Comparison of ENCODE assay signal across 11 cellular contexts in genomic region chr9:99762470-99762869, GRCh38. TPM values are rescaled to one million over a fixed set of nuclear protein-coding genes. Genes with fewer than 3 reads are reported as not detected.
A peak's percentile ranks its signal among the peaks of the same experiment; 100 is the strongest.
DNase-seq lines count a peak whose midpoint lies in the region; ATAC-seq lines count a peak whose summit lies in the region.
"Had no signal": no experiment of that assay in that cellular context is flagged by ENCODE, and none has a peak within 500 bp of the region (broad histone marks: within the 10 kb centered on the region; RNA-seq: fewer than 3 reads in every experiment).

No MANE protein-coding gene starts in this region.

- DNase-seq in activated T-cell treated with anti-CD3 and anti-CD28 coated beads, Interleukin-2, amount 50 U/mL, for 72 hours: no peak
- DNase-seq in activated T-cell treated with anti-CD3 and anti-CD28 coated beads for 4 hours: no peak
- DNase-seq in stimulated activated naive CD8-positive, alpha-beta T cell treated with anti-CD3 and anti-CD28 coated beads, Interleukin-15, Interleukin-2, amounts not matched to agents 100 U/mL and 50 U/mL, for 24 hours: no peak
- DNase-seq in DMS114 treated with DMSO at 0.1 percent for 48 hours (lab: John Stamatoyannopoulos, UW; ENCODE audit: unreplicated experiment): no peak
- DNase-seq in HUDEP-2 (lab: John Stamatoyannopoulos, UW; ENCODE audit: unreplicated experiment in 76 of 76): no peak
- no peak for DNase-seq in activated CD4-positive, CD25-positive, alpha-beta regulatory T cell treated with anti-CD3 and anti-CD28 coated beads, Interleukin-2, amount 50 U/mL, for 72 hours
- DNase-seq: aorta, NCI-H2107 had no signal

- peak; percentile 40 to 53 for ATAC-seq in activated T-cell treated with anti-CD3 and anti-CD28 coated beads, Interleukin-2, amount 50 U/mL, for 72 hours (replicated peaks in 1 of 2)
- peak; percentile 97 for ATAC-seq in HG02610 (IDR thresholded peaks at IDR 0.05; ENCODE audit: unreplicated experiment)
- peak; percentile 97 for ATAC-seq in HG03565 (IDR thresholded peaks at IDR 0.05; ENCODE audit: unreplicated experiment)
- peak; percentile 72 for ATAC-seq in stimulated activated naive CD8-positive, alpha-beta T cell treated with anti-CD3 and anti-CD28 coated beads, Interleukin-15, Interleukin-2, amounts not matched to agents 100 U/mL and 50 U/mL, for 24 hours

- H3K27ac Mint-ChIP-seq in activated T-cell treated with anti-CD3 and anti-CD28 coated beads, Interleukin-2, amount 50 U/mL, for 72 hours: no peak overlapping the region
- H3K27ac Mint-ChIP-seq: mesothelial cell of epicardium had no signal

- H3K36me3 Mint-ChIP-seq in activated T-cell treated with anti-CD3 and anti-CD28 coated beads, Interleukin-2, amount 50 U/mL, for 72 hours (ENCODE audit: insufficient read depth in 2 of 2): no peaks in the 10 kb centered on the region
- H3K36me3 Mint-ChIP-seq: mesothelial cell of epicardium had no signal

- H3K27me3 Mint-ChIP-seq in activated T-cell treated with anti-CD3 and anti-CD28 coated beads, Interleukin-2, amount 50 U/mL, for 72 hours (ENCODE audit: low read depth): peaks cover 11% of the 10 kb centered on the region

- H3K9me3 Mint-ChIP-seq in activated T-cell treated with anti-CD3 and anti-CD28 coated beads, Interleukin-2, amount 50 U/mL, for 72 hours: peaks cover 0 to 2% of the 10 kb centered on the region in 2 donors

- no peak overlapping the region for H3K4me3 Mint-ChIP-seq in activated T-cell treated with anti-CD3 and anti-CD28 coated beads, Interleukin-2, amount 50 U/mL, for 72 hours
- H3K4me3 Mint-ChIP-seq: mesothelial cell of epicardium had no signal

- H3K4me1 Mint-ChIP-seq in activated T-cell treated with anti-CD3 and anti-CD28 coated beads, Interleukin-2, amount 50 U/mL, for 72 hours (ENCODE audit: low read depth): no peaks in the 10 kb centered on the region

RNA-seq across cellular contexts. Expression of gene NR4A3, which starts 59.2 kb away (rescaled TPM):
- 10 to 100 TPM; 53.0 to 53.1 TPM for total RNA-seq in activated T-cell treated with anti-CD3 and anti-CD28 coated beads, Interleukin-2, amount 50 U/mL, for 72 hours

Comparison
In these comparisons a context has a peak if more than half of its experiments do, and no peak if none do; other contexts are left out.
1. ATAC-seq: peak in every context shown above with its lines; median percentile 97 in HG02610; 97 in HG03565; 72 in stimulated activated naive CD8-positive, alpha-beta T cell treated with anti-CD3 and anti-CD28 coated beads, Interleukin-15, Interleukin-2, amounts not matched to agents 100 U/mL and 50 U/mL, for 24 hours; 46 in activated T-cell treated with anti-CD3 and anti-CD28 coated beads, Interleukin-2, amount 50 U/mL, for 72 hours.